39 cellular contexts compared by ENCODE assay signal in the genomic region with DNA sequence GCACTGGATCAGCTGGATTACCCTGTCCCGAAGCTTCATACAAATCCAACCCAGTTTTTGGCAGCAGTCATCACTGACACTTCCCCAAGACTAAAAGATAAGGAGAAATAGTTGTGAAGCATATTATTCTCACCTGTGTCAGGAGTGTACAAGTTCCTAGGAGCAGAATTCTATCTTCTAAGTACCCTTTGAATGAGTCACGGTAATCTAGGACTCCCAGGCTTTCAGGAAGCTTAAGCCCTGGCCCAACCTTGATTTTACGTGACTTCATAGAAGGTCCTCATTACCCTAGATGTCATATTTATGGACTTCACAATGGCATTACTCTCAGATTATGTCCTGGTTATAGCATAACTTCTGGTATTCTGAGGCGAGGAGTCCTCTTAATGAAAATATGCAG.
"Had no signal": no experiment of that assay in that cellular context is flagged by ENCODE, and none has a peak within 500 bp of the region (broad histone marks: within the 10 kb centered on the region; RNA-seq: fewer than 3 reads in every experiment).

No MANE protein-coding gene starts in this region.

- H3K9me3 ChIP-seq: adrenal gland, ascending aorta, body of pancreas, breast epithelium had no signal

- H3K27ac Mint-ChIP-seq: activated naive CD4-positive, alpha-beta T cell treated with anti-CD3 and anti-CD28 coated beads for 36 hours; activated naive CD4-positive, alpha-beta T cell treated with anti-CD3 and anti-CD28 coated beads, Interleukin-2, amount 10 ng/mL, durations not matched to agents 7 days and 5 days; activated naive CD4-positive, alpha-beta T cell treated with anti-CD3 and anti-CD28 coated beads, Interleukin-2, amount 50 U/mL, for 24 hours; activated naive CD4-positive, alpha-beta T cell treated with anti-CD3 and anti-CD28 coated beads, Interleukin-2, amount 50 U/mL, for 72 hours; activated naive CD8-positive, alpha-beta T cell; activated naive CD8-positive, alpha-beta T cell treated with anti-CD3 and anti-CD28 coated beads for 36 hours; activated naive CD8-positive, alpha-beta T cell treated with anti-CD3 and anti-CD28 coated beads, Interleukin-2, amount 10 ng/mL, durations not matched to agents 7 days and 5 days; activated naive CD8-positive, alpha-beta T cell treated with anti-CD3 and anti-CD28 coated beads, Interleukin-2, amount 50 U/mL, for 24 hours; activated T-cell treated with anti-CD3 and anti-CD28 coated beads, Interleukin-2, amount 50 U/mL, for 24 hours; activated T-cell treated with anti-CD3 and anti-CD28 coated beads, Interleukin-2, amount 50 U/mL, for 72 hours; activated T-helper 1 cell treated with anti-CD3 and anti-CD28 coated beads, Interleukin-12 subunit alpha, Interleukin-12 subunit beta, Interleukin-2, Interleukin-4 antibody, amounts not matched to agents 30 ng/mL and 10 ng/mL and 1 ng/mL, durations not matched to agents 14 hours and 24 hours and 36 hours; activated T-helper 2 cell treated with anti-CD3 and anti-CD28 coated beads, Interferon-gamma antibody, Interleukin-2, Interleukin-4, amounts not matched to agents 10 μg/mL and 5 μg/mL and 100 μg/mL, durations not matched to agents 14 hours and 24 hours and 36 hours; brain had no signal

- ATAC-seq: activated naive CD4-positive, alpha-beta T cell treated with anti-CD3 and anti-CD28 coated beads, Interleukin-2, amount 50 U/mL, for 72 hours; activated naive CD8-positive, alpha-beta T cell treated with anti-CD3 and anti-CD28 coated beads, Interleukin-2, amount 50 U/mL, for 24 hours; activated T-cell treated with anti-CD3 and anti-CD28 coated beads, Interleukin-2, amount 50 U/mL, for 4 hours; activated T-cell treated with anti-CD3 and anti-CD28 coated beads, Interleukin-2, amount 50 U/mL, for 72 hours; activated T-helper 17 cell treated with anti-CD3 and anti-CD28 coated beads, Interleukin-2, amount 50 U/mL, for 72 hours; body of pancreas had no signal

- H3K9me3 Mint-ChIP-seq: activated naive CD4-positive, alpha-beta T cell treated with anti-CD3 and anti-CD28 coated beads for 36 hours; activated naive CD4-positive, alpha-beta T cell treated with anti-CD3 and anti-CD28 coated beads, Interleukin-2, amount 10 ng/mL, durations not matched to agents 7 days and 5 days; activated naive CD4-positive, alpha-beta T cell treated with anti-CD3 and anti-CD28 coated beads, Interleukin-2, amount 50 U/mL, for 24 hours; activated naive CD4-positive, alpha-beta T cell treated with anti-CD3 and anti-CD28 coated beads, Interleukin-2, amount 50 U/mL, for 72 hours; activated naive CD8-positive, alpha-beta T cell treated with anti-CD3 and anti-CD28 coated beads for 36 hours; activated naive CD8-positive, alpha-beta T cell treated with anti-CD3 and anti-CD28 coated beads, Interleukin-2, amount 10 ng/mL, durations not matched to agents 7 days and 5 days; activated naive CD8-positive, alpha-beta T cell treated with anti-CD3 and anti-CD28 coated beads, Interleukin-2, amount 50 U/mL, for 24 hours; activated T-cell treated with anti-CD3 and anti-CD28 coated beads, Interleukin-2, amount 50 U/mL, for 24 hours; activated T-cell treated with anti-CD3 and anti-CD28 coated beads, Interleukin-2, amount 50 U/mL, for 4 hours; activated T-cell treated with anti-CD3 and anti-CD28 coated beads, Interleukin-2, amount 50 U/mL, for 72 hours; activated T-helper 1 cell treated with anti-CD3 and anti-CD28 coated beads, Interleukin-12 subunit alpha, Interleukin-12 subunit beta, Interleukin-2, Interleukin-4 antibody, amounts not matched to agents 30 ng/mL and 10 ng/mL and 1 ng/mL, durations not matched to agents 14 hours and 24 hours and 36 hours; activated T-helper 17 cell treated with anti-CD3 and anti-CD28 coated beads, Interleukin-2, amount 50 U/mL, for 72 hours; activated T-helper 2 cell treated with anti-CD3 and anti-CD28 coated beads, Interferon-gamma antibody, Interleukin-2, Interleukin-4, amounts not matched to agents 10 μg/mL and 5 μg/mL and 100 μg/mL, durations not matched to agents 14 hours and 24 hours and 36 hours; brain; central memory CD8-positive, alpha-beta T cell had no signal

- H3K36me3 ChIP-seq: breast epithelium had no signal

- H3K4me1 Mint-ChIP-seq: activated naive CD4-positive, alpha-beta T cell treated with anti-CD3 and anti-CD28 coated beads, Interleukin-2, amount 50 U/mL, for 24 hours; activated naive CD8-positive, alpha-beta T cell treated with anti-CD3 and anti-CD28 coated beads for 36 hours; activated T-helper 17 cell treated with anti-CD3 and anti-CD28 coated beads, Interleukin-2, amount 50 U/mL, for 72 hours; brain; central memory CD8-positive, alpha-beta T cell had no signal

- H3K27me3 Mint-ChIP-seq: activated naive CD4-positive, alpha-beta T cell treated with anti-CD3 and anti-CD28 coated beads, Interleukin-2, amount 50 U/mL, for 24 hours; activated naive CD8-positive, alpha-beta T cell; activated naive CD8-positive, alpha-beta T cell treated with anti-CD3 and anti-CD28 coated beads for 36 hours; activated naive CD8-positive, alpha-beta T cell treated with anti-CD3 and anti-CD28 coated beads, Interleukin-2, amount 50 U/mL, for 24 hours; activated T-cell treated with anti-CD3 and anti-CD28 coated beads, Interleukin-2, amount 50 U/mL, for 24 hours; activated T-helper 17 cell treated with anti-CD3 and anti-CD28 coated beads, Interleukin-2, amount 50 U/mL, for 72 hours; brain; central memory CD8-positive, alpha-beta T cell had no signal

- H3K27me3 ChIP-seq: adrenal gland, ascending aorta, body of pancreas, brain microvascular endothelial cell, breast epithelium, cardiac muscle cell had no signal

- H3K27ac ChIP-seq: adrenal gland, ascending aorta, body of pancreas, brain microvascular endothelial cell, breast epithelium, cardiac muscle cell had no signal

- H3K4me3 ChIP-seq: adrenal gland, ascending aorta, body of pancreas, breast epithelium, cardiac muscle cell had no signal

- FAIRE-seq: astrocyte, bronchial epithelial cell had no signal

- H3K4me1 ChIP-seq: adrenal gland, ascending aorta, body of pancreas, breast epithelium had no signal

- H3K36me3 Mint-ChIP-seq: activated naive CD4-positive, alpha-beta T cell treated with anti-CD3 and anti-CD28 coated beads, Interleukin-2, amount 10 ng/mL, durations not matched to agents 7 days and 5 days; activated naive CD4-positive, alpha-beta T cell treated with anti-CD3 and anti-CD28 coated beads, Interleukin-2, amount 50 U/mL, for 72 hours; activated naive CD8-positive, alpha-beta T cell treated with anti-CD3 and anti-CD28 coated beads for 36 hours; activated naive CD8-positive, alpha-beta T cell treated with anti-CD3 and anti-CD28 coated beads, Interleukin-2, amount 10 ng/mL, durations not matched to agents 7 days and 5 days had no signal

- H3K4me3 Mint-ChIP-seq: activated naive CD4-positive, alpha-beta T cell treated with anti-CD3 and anti-CD28 coated beads for 36 hours; activated naive CD4-positive, alpha-beta T cell treated with anti-CD3 and anti-CD28 coated beads, Interleukin-2, amount 10 ng/mL, durations not matched to agents 7 days and 5 days; activated naive CD4-positive, alpha-beta T cell treated with anti-CD3 and anti-CD28 coated beads, Interleukin-2, amount 50 U/mL, for 24 hours; activated naive CD8-positive, alpha-beta T cell; activated naive CD8-positive, alpha-beta T cell treated with anti-CD3 and anti-CD28 coated beads for 36 hours; activated naive CD8-positive, alpha-beta T cell treated with anti-CD3 and anti-CD28 coated beads, Interleukin-2, amount 10 ng/mL, durations not matched to agents 7 days and 5 days; activated naive CD8-positive, alpha-beta T cell treated with anti-CD3 and anti-CD28 coated beads, Interleukin-2, amount 50 U/mL, for 24 hours; activated T-cell treated with anti-CD3 and anti-CD28 coated beads, Interleukin-2, amount 50 U/mL, for 24 hours; activated T-cell treated with anti-CD3 and anti-CD28 coated beads, Interleukin-2, amount 50 U/mL, for 4 hours; activated T-cell treated with anti-CD3 and anti-CD28 coated beads, Interleukin-2, amount 50 U/mL, for 72 hours; activated T-helper 1 cell treated with anti-CD3 and anti-CD28 coated beads, Interleukin-12 subunit alpha, Interleukin-12 subunit beta, Interleukin-2, Interleukin-4 antibody, amounts not matched to agents 30 ng/mL and 10 ng/mL and 1 ng/mL, durations not matched to agents 14 hours and 24 hours and 36 hours; activated T-helper 17 cell treated with anti-CD3 and anti-CD28 coated beads, Interleukin-2, amount 50 U/mL, for 72 hours; brain; central memory CD8-positive, alpha-beta T cell had no signal

- DNase-seq: activated effector memory CD4-positive, alpha-beta T cell treated with anti-CD3 and anti-CD28 coated beads, Interleukin-2, amount 50 U/mL, for 16 hours; activated effector memory CD4-positive, alpha-beta T cell treated with Interleukin-2 at 50 U/mL for 16 hours; activated gamma-delta T cell; activated gamma-delta T cell treated with Interleukin-2 at 50 U/mL for 16 hours; activated naive CD4-positive, alpha-beta T cell; activated naive CD4-positive, alpha-beta T cell treated with anti-CD3 and anti-CD28 coated beads for 36 hours; activated naive CD4-positive, alpha-beta T cell treated with anti-CD3 and anti-CD28 coated beads, Interleukin-2, amount 10 ng/mL, durations not matched to agents 7 days and 5 days; activated naive CD4-positive, alpha-beta T cell treated with anti-CD3 and anti-CD28 coated beads, Interleukin-2, amount 50 U/mL, for 16 hours; activated naive CD4-positive, alpha-beta T cell treated with Interleukin-2 at 50 U/mL for 16 hours; activated naive CD8-positive, alpha-beta T cell treated with anti-CD3 and anti-CD28 coated beads for 36 hours; activated naive CD8-positive, alpha-beta T cell treated with anti-CD3 and anti-CD28 coated beads, Interleukin-2, amount 10 ng/mL, durations not matched to agents 7 days and 5 days; activated naive CD8-positive, alpha-beta T cell treated with anti-CD3 and anti-CD28 coated beads, Interleukin-2, amount 50 U/mL, for 24 hours; activated T-cell treated with anti-CD3 and anti-CD28 coated beads, Interleukin-2, amount 50 U/mL, for 24 hours; activated T-cell treated with anti-CD3 and anti-CD28 coated beads, Interleukin-2, amount 50 U/mL, for 4 hours; activated T-cell treated with anti-CD3 and anti-CD28 coated beads, Interleukin-2, amount 50 U/mL, for 48 hours; activated T-cell treated with anti-CD3 and anti-CD28 coated beads, Interleukin-2, amount 50 U/mL, for 72 hours; adrenal gland; amniotic stem cell; amygdala; anterior cingulate cortex; aorta; body of pancreas; brain microvascular endothelial cell; caudate nucleus; central memory CD4-positive, alpha-beta T cell; cerebellar nuclear complex had no signal
